In genomic region chr19:10876459-10877240, GRCh38 we compare ENCODE assay signal across 9 cellular contexts. TPM values are rescaled to one million over a fixed set of nuclear protein-coding genes. Genes with fewer than 3 reads are reported as not detected.
DNase-seq lines count a peak whose midpoint lies in the region; ATAC-seq, FAIRE-seq and TF ChIP-seq lines count a peak whose summit lies in the region.
"Had no signal": no experiment of that assay in that cellular context is flagged by ENCODE, and none has a peak within 500 bp of the region (broad histone marks: within the 10 kb centered on the region; RNA-seq: fewer than 3 reads in every experiment).

No MANE protein-coding gene starts in this region.

- TF ChIP-seq CTCF in K562 (IDR thresholded peaks at IDR 0.05 in 2 of 3, conservative IDR thresholded peaks at IDR 0.05 in 1 of 3; ENCODE audit: insufficient read depth in 2 of 3, low read depth in 1 of 3, low read length in 3 of 3) = no peak
- TF ChIP-seq CTCF in foreskin fibroblast (IDR thresholded peaks at IDR 0.05; ENCODE audit: low read depth, low read length) = no peak

- H3K79me2 ChIP-seq in K562 (ENCODE audit: control insufficient read depth, insufficient read depth, low read length) = peaks cover 96% of the 10 kb centered on the region

- H3K4me3 ChIP-seq in K562 = no peak overlapping the region
- no peak overlapping the region for H3K4me3 ChIP-seq in foreskin fibroblast (ENCODE audit: low read depth in 1 of 2, low read length in 2 of 2)

- TF ChIP-seq POLR2A in GM19099 (IDR thresholded peaks at IDR 0.05; ENCODE audit: extremely low read depth, insufficient read length, low read depth) (peak; percentile 40), K562 (conservative IDR thresholded peaks at IDR 0.05) (no peak)

- peaks cover 28% of the 10 kb centered on the region; the same call in 2 of the 3 replicates for H3K36me3 ChIP-seq in K562 (ENCODE audit: control insufficient read depth, insufficient read depth, low read length)

- peaks cover 52 to 58% of the 10 kb centered on the region in 2 experiments for H3K4me1 ChIP-seq in K562 (replicated peaks in 1 of 2; ENCODE audit: control insufficient read depth in 2 of 2, insufficient read depth in 2 of 2, low read length in 2 of 2)

- POLR2A ChIA-PET in K562 (lab: Yijun Ruan, JAX) = interaction anchor here (2.2 kb wide), 1 partner anchor 10 kb away, joined by 6 read pairs; no protein-coding TSS in a partner anchor

- DNase-seq in K562 (ENCODE audit: extremely low read depth in 1 of 4, low spot score in 3 of 4) = no peak
- peak in 1 of 2 donors; percentile 76 for DNase-seq in stimulated activated effector memory CD8-positive, alpha-beta T cell treated with anti-CD3 and anti-CD28 coated beads, Interleukin-12 subunit alpha, Interleukin-12 subunit beta, amount 100 ng/mL, for 72 hours (ENCODE audit: low spot score in 2 of 2)
- DNase-seq in activated effector memory CD4-positive, alpha-beta T cell treated with Interleukin-2 at 50 U/mL for 16 hours = no peak
- DNase-seq in NCI-H187 treated with DMSO at 0.1 percent for 48 hours (lab: John Stamatoyannopoulos, UW) = no peak
- DNase-seq in foreskin fibroblast = no peak
- DNase-seq in NCI-H1048 (lab: John Stamatoyannopoulos, UW) = no peak

- 0 out of 2 replicates have a peak overlapping the region, but pooled peaks have one; percentile 13 for H3K4me2 ChIP-seq in K562 (ENCODE audit: insufficient read depth, low read length)

- ATAC-seq in HG02938 (IDR thresholded peaks at IDR 0.05; ENCODE audit: unreplicated experiment) (peak; percentile 51), K562 (no peak)
- ATAC-seq in stimulated activated effector memory CD8-positive, alpha-beta T cell treated with anti-CD3 and anti-CD28 coated beads, Interleukin-12 subunit alpha, Interleukin-12 subunit beta, amount 100 ng/mL, for 72 hours = peak; percentile 72

- H2AFZ ChIP-seq in K562 (ENCODE audit: low read depth, low read length) = no peak overlapping the region

- TF ChIP-seq RAD21 in K562 (CRISPR knock-in tag; conservative IDR thresholded peaks at IDR 0.05 in 1 of 2, IDR thresholded peaks at IDR 0.05 in 1 of 2) = no peak

- H3K4me1 Mint-ChIP-seq in stimulated activated effector memory CD8-positive, alpha-beta T cell treated with anti-CD3 and anti-CD28 coated beads, Interleukin-12 subunit alpha, Interleukin-12 subunit beta, amount 100 ng/mL, for 72 hours = peaks cover 34% of the 10 kb centered on the region

- no peaks in the 10 kb centered on the region for H3K9me1 ChIP-seq in K562 (ENCODE audit: control insufficient read depth, insufficient read depth, low read length)

- CTCF ChIA-PET in K562 (lab: Yijun Ruan, JAX; ENCODE audit: low intra/inter-chr PET ratio) = no interaction called here

- H4K20me1 ChIP-seq in K562 (replicated peaks; ENCODE audit: control insufficient read depth, insufficient read depth, low read length) = no peaks in the 10 kb centered on the region

- no peaks in the 10 kb centered on the region for H3K9me3 ChIP-seq in K562 (replicated peaks; ENCODE audit: control insufficient read depth, insufficient read depth, low read depth, low read length)

- in situ Hi-C loops in K562 (cut with MboI) = no loop called here

- peak overlapping the region in 1 of 2 experiments; percentile 81; a peak in 2 of 4 replicates for H3K9ac ChIP-seq in K562 (ENCODE audit: insufficient read depth in 1 of 2, low read depth in 2 of 2, low read length in 2 of 2)

- TF ChIP-seq EP300 in K562 (IDR thresholded peaks at IDR 0.05; ENCODE audit: low read length) = no peak

- no peaks in the 10 kb centered on the region for H3K27me3 ChIP-seq in K562 (ENCODE audit: control insufficient read depth in 2 of 2, insufficient read depth in 2 of 2, low read length in 2 of 2)

- H3K27ac Mint-ChIP-seq in stimulated activated effector memory CD8-positive, alpha-beta T cell treated with anti-CD3 and anti-CD28 coated beads, Interleukin-12 subunit alpha, Interleukin-12 subunit beta, amount 100 ng/mL, for 72 hours = peak overlapping the region; percentile 54

- H3K9me3 Mint-ChIP-seq in stimulated activated effector memory CD8-positive, alpha-beta T cell treated with anti-CD3 and anti-CD28 coated beads, Interleukin-12 subunit alpha, Interleukin-12 subunit beta, amount 100 ng/mL, for 72 hours = no peaks in the 10 kb centered on the region

- peak overlapping the region; percentile 42 for H3K4me3 Mint-ChIP-seq in stimulated activated effector memory CD8-positive, alpha-beta T cell treated with anti-CD3 and anti-CD28 coated beads, Interleukin-12 subunit alpha, Interleukin-12 subunit beta, amount 100 ng/mL, for 72 hours

- H3K27ac ChIP-seq in K562 (ENCODE audit: extremely low read depth, low read depth, low read length) = peak overlapping the region; percentile 52; the same call in 2 of the 3 replicates

- 72% methylated on average over 10 of the region's 10 CpGs for WGBS in K562 (ENCODE audit: insufficient coverage, low coverage, missing lambda C conversion rate)

- no TSS peak for BruUV-seq in K562 (replicated peaks; lab: Mats Ljungman, UMichigan)

- no peak for FAIRE-seq in K562 (lab: Jason Lieb, UNC)
- FAIRE-seq: endometrium had no signal

- peaks cover 27% of the 10 kb centered on the region for H3K36me3 Mint-ChIP-seq in stimulated activated effector memory CD8-positive, alpha-beta T cell treated with anti-CD3 and anti-CD28 coated beads, Interleukin-12 subunit alpha, Interleukin-12 subunit beta, amount 100 ng/mL, for 72 hours

- intact Hi-C loops in K562 (cut with micrococcal nuclease) = no loop called here

RNA-seq across cellular contexts. Expression of gene CARM1, which starts 5.3 kb away (rescaled TPM):
- 50.4 and 92.7 TPM in 2 replicates for total RNA-seq in K562 (2011; cell fraction: chromatin; rRNA removed; ENCODE audit: low replicate concordance)
- 57.5 and 60.4 TPM in 2 replicates for total RNA-seq in K562 (2011; cell fraction: nucleolus; rRNA removed)
- 52.4 and 52.6 TPM in 2 replicates for total RNA-seq in K562 (2011; cell fraction: nucleoplasm; rRNA removed)
- total RNA-seq in K562 (2014; rRNA removed) (31.9 and 41.8 TPM in 2 replicates), K562 (2014; rRNA removed; fragmentation: Illumina TruSeq; extraction: Trizol) (14.1 and 18.6 TPM in 2 replicates), K562 (2015; rRNA removed; fragmentation: Illumina TruSeq; extraction: Trizol) (25.2 and 27.1 TPM in 2 replicates), K562 (2021) (86.0 and 86.3 TPM in 2 replicates)
- polyA plus RNA-seq in K562 (2011; rRNA removed) (29.7 and 54.8 TPM in 2 replicates), K562 (2014; fragmentation: Illumina TruSeq; extraction: Trizol) (59.8 and 73.9 TPM in 2 replicates), K562 (2014; fragmentation: Nextera tagmentation; extraction: Ambion mirVana) (under 1 TPM; 0.36 to 0.65 TPM), K562 (2014; rRNA removed) (49.1 and 56.5 TPM in 2 replicates)
- 39.1 and 73.7 TPM in 2 replicates for polyA plus RNA-seq in K562 (2011; cell fraction: cytosol; rRNA removed)
- polyA plus RNA-seq in K562 (2011; cell fraction: nucleus; rRNA removed) = 61.7 and 77.2 TPM in 2 replicates
- polyA plus RNA-seq in K562 (2012) = 54.2 and 71.7 TPM in 2 replicates
- polyA minus RNA-seq in K562 (2011; rRNA and poly(A)+ RNA removed) = 20.6 and 23.7 TPM in 2 replicates
- 32.6 and 45.6 TPM in 2 replicates for polyA minus RNA-seq in K562 (2011; cell fraction: cytosol; rRNA and poly(A)+ RNA removed)
- polyA minus RNA-seq in K562 (2011; cell fraction: nucleus; rRNA and poly(A)+ RNA removed) = 13.1 and 18.4 TPM in 2 replicates

RNA-seq across cellular contexts. Expression of gene C19orf38, which starts 28.4 kb away (rescaled TPM):
- 0.83 TPM in 1 of 2 replicates, not detected in the other for total RNA-seq in K562 (2011; cell fraction: chromatin; rRNA removed; ENCODE audit: low replicate concordance)
- total RNA-seq in K562 (2011; cell fraction: nucleolus; rRNA removed) = 0.50 TPM in 1 of 2 replicates, not detected in the other
- total RNA-seq in K562 (2011; cell fraction: nucleoplasm; rRNA removed) = not detected in 2 replicates
- 0.16 TPM in 1 of 2 replicates, not detected in the other for total RNA-seq in K562 (2014; rRNA removed)
- total RNA-seq in K562 (2014; rRNA removed; fragmentation: Illumina TruSeq; extraction: Trizol) = not detected in 2 replicates
- total RNA-seq in K562 (2015; rRNA removed; fragmentation: Illumina TruSeq; extraction: Trizol) = not detected in 2 replicates
- total RNA-seq in K562 (2021) = 0.18 and 0.29 TPM in 2 replicates
- 0.14 and 0.31 TPM in 2 replicates for polyA plus RNA-seq in K562 (2011; rRNA removed)
- 0.19 and 0.22 TPM in 2 replicates for polyA plus RNA-seq in K562 (2011; cell fraction: cytosol; rRNA removed)
- polyA plus RNA-seq in K562 (2011; cell fraction: nucleus; rRNA removed) = 0.10 and 0.34 TPM in 2 replicates
- 0.27 and 0.40 TPM in 2 replicates for polyA plus RNA-seq in K562 (2012)
- not detected in 2 replicates for polyA plus RNA-seq in K562 (2014; fragmentation: Illumina TruSeq; extraction: Trizol)
- not detected for polyA plus RNA-seq in K562 (2014; fragmentation: Nextera tagmentation; extraction: Ambion mirVana)
- polyA plus RNA-seq in K562 (2014; rRNA removed) = 0.53 TPM in 1 of 2 replicates, not detected in the other
- not detected in 2 replicates for polyA minus RNA-seq in K562 (2011; rRNA and poly(A)+ RNA removed)
- polyA minus RNA-seq in K562 (2011; cell fraction: cytosol; rRNA and poly(A)+ RNA removed) = not detected in 2 replicates
- polyA minus RNA-seq in K562 (2011; cell fraction: nucleus; rRNA and poly(A)+ RNA removed) = 0.27 and 0.56 TPM in 2 replicates

RNA-seq across cellular contexts. Expression of gene TMED1, which starts 40.6 kb away (rescaled TPM):
- total RNA-seq in K562 (2011; cell fraction: chromatin; rRNA removed; ENCODE audit: low replicate concordance) = 12.5 and 36.8 TPM in 2 replicates
- total RNA-seq in K562 (2011; cell fraction: nucleolus; rRNA removed) = 63.2 and 77.4 TPM in 2 replicates
- 32.4 and 49.3 TPM in 2 replicates for total RNA-seq in K562 (2011; cell fraction: nucleoplasm; rRNA removed)
- total RNA-seq in K562 (2014; rRNA removed) (28.1 and 34.4 TPM in 2 replicates), K562 (2014; rRNA removed; fragmentation: Illumina TruSeq; extraction: Trizol) (7.4 and 8.0 TPM in 2 replicates), K562 (2015; rRNA removed; fragmentation: Illumina TruSeq; extraction: Trizol) (22.7 and 23.5 TPM in 2 replicates), K562 (2021) (25.5 and 28.2 TPM in 2 replicates)
- polyA plus RNA-seq in K562 (2011; rRNA removed) (26.1 and 27.9 TPM in 2 replicates), K562 (2014; fragmentation: Illumina TruSeq; extraction: Trizol) (9.6 and 18.6 TPM in 2 replicates), K562 (2014; fragmentation: Nextera tagmentation; extraction: Ambion mirVana) (1 to 10 TPM in 1 of 2 experiments, under 1 TPM in 1; 0.86 to 5.9 TPM), K562 (2014; rRNA removed) (29.3 and 30.2 TPM in 2 replicates)
- polyA plus RNA-seq in K562 (2011; cell fraction: cytosol; rRNA removed) = 33.2 and 47.1 TPM in 2 replicates
- 10.9 and 12.8 TPM in 2 replicates for polyA plus RNA-seq in K562 (2011; cell fraction: nucleus; rRNA removed)
- polyA plus RNA-seq in K562 (2012) = 28.9 and 42.7 TPM in 2 replicates
- polyA minus RNA-seq in K562 (2011; rRNA and poly(A)+ RNA removed) = 11.8 and 20.7 TPM in 2 replicates
- polyA minus RNA-seq in K562 (2011; cell fraction: cytosol; rRNA and poly(A)+ RNA removed) = 14.7 and 14.8 TPM in 2 replicates
- 4.3 and 6.6 TPM in 2 replicates for polyA minus RNA-seq in K562 (2011; cell fraction: nucleus; rRNA and poly(A)+ RNA removed)

RNA-seq across cellular contexts. Expression of gene YIPF2, which starts 51.8 kb away (rescaled TPM):
- 41.8 and 150 TPM in 2 replicates for total RNA-seq in K562 (2011; cell fraction: chromatin; rRNA removed; ENCODE audit: low replicate concordance)
- 200 and 225 TPM in 2 replicates for total RNA-seq in K562 (2011; cell fraction: nucleolus; rRNA removed)
- total RNA-seq in K562 (2011; cell fraction: nucleoplasm; rRNA removed) = 96.4 and 107 TPM in 2 replicates
- total RNA-seq in K562 (2014; rRNA removed) (65.2 and 80.4 TPM in 2 replicates), K562 (2014; rRNA removed; fragmentation: Illumina TruSeq; extraction: Trizol) (10.3 and 12.1 TPM in 2 replicates), K562 (2015; rRNA removed; fragmentation: Illumina TruSeq; extraction: Trizol) (31.6 and 32.5 TPM in 2 replicates), K562 (2021) (51.6 and 56.3 TPM in 2 replicates)
- polyA plus RNA-seq in K562 (2011; rRNA removed) (40.5 and 69.1 TPM in 2 replicates), K562 (2014; fragmentation: Illumina TruSeq; extraction: Trizol) (20.4 and 44.1 TPM in 2 replicates), K562 (2014; fragmentation: Nextera tagmentation; extraction: Ambion mirVana) (1 to 10 TPM; 1.3 to 2.2 TPM), K562 (2014; rRNA removed) (64.3 and 74.2 TPM in 2 replicates)
- 114 and 210 TPM in 2 replicates for polyA plus RNA-seq in K562 (2011; cell fraction: cytosol; rRNA removed)
- polyA plus RNA-seq in K562 (2011; cell fraction: nucleus; rRNA removed) = 175 and 177 TPM in 2 replicates
- 41.2 and 77.2 TPM in 2 replicates for polyA plus RNA-seq in K562 (2012)
- 15.6 and 19.6 TPM in 2 replicates for polyA minus RNA-seq in K562 (2011; rRNA and poly(A)+ RNA removed)
- 56.2 and 63.8 TPM in 2 replicates for polyA minus RNA-seq in K562 (2011; cell fraction: cytosol; rRNA and poly(A)+ RNA removed)
- 26.0 and 30.7 TPM in 2 replicates for polyA minus RNA-seq in K562 (2011; cell fraction: nucleus; rRNA and poly(A)+ RNA removed)

RNA-seq across cellular contexts. Expression of gene TIMM29, which starts 52.0 kb away (rescaled TPM):
- total RNA-seq in K562 (2011; cell fraction: chromatin; rRNA removed; ENCODE audit: low replicate concordance) = 9.9 and 25.8 TPM in 2 replicates
- 30.1 and 31.0 TPM in 2 replicates for total RNA-seq in K562 (2011; cell fraction: nucleolus; rRNA removed)
- 14.4 and 15.4 TPM in 2 replicates for total RNA-seq in K562 (2011; cell fraction: nucleoplasm; rRNA removed)
- total RNA-seq in K562 (2014; rRNA removed) (29.4 and 32.7 TPM in 2 replicates), K562 (2014; rRNA removed; fragmentation: Illumina TruSeq; extraction: Trizol) (18.5 and 19.9 TPM in 2 replicates), K562 (2015; rRNA removed; fragmentation: Illumina TruSeq; extraction: Trizol) (20.2 and 20.7 TPM in 2 replicates), K562 (2021) (23.8 and 24.7 TPM in 2 replicates)
- polyA plus RNA-seq in K562 (2011; rRNA removed) (11.0 and 13.2 TPM in 2 replicates), K562 (2014; fragmentation: Illumina TruSeq; extraction: Trizol) (13.8 and 13.9 TPM in 2 replicates), K562 (2014; fragmentation: Nextera tagmentation; extraction: Ambion mirVana) (1 to 10 TPM; 2.4 to 3.2 TPM), K562 (2014; rRNA removed) (16.3 and 17.5 TPM in 2 replicates)
- polyA plus RNA-seq in K562 (2011; cell fraction: cytosol; rRNA removed) = 10.3 and 20.8 TPM in 2 replicates
- polyA plus RNA-seq in K562 (2011; cell fraction: nucleus; rRNA removed) = 7.8 and 11.2 TPM in 2 replicates
- polyA plus RNA-seq in K562 (2012) = 17.4 and 20.2 TPM in 2 replicates
- polyA minus RNA-seq in K562 (2011; rRNA and poly(A)+ RNA removed) = 2.6 and 2.9 TPM in 2 replicates
- 4.8 and 6.6 TPM in 2 replicates for polyA minus RNA-seq in K562 (2011; cell fraction: cytosol; rRNA and poly(A)+ RNA removed)
- polyA minus RNA-seq in K562 (2011; cell fraction: nucleus; rRNA and poly(A)+ RNA removed) = 5.7 and 7.8 TPM in 2 replicates
